ENCODE assay signal across 12 cellular contexts in the genomic region with DNA sequence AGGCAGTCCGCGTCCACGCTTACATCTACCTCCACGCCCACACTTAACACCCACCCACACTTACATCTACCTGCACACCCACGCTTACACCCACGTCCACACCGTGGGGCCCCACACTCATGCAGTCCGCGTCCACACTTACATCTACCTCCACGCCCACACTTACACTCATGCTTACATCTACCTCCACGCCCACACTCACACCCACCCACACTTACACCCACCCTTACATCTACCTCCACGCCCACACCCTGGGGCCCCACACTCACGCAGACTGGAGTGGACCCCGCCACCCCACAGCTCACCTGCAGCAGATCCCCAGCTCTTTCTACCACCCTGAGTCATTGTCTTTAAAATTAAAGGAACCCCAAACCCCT. TPM values are rescaled to one million over a fixed set of nuclear protein-coding genes. Genes with fewer than 3 reads are reported as not detected.
DNase-seq lines count a peak whose midpoint lies in the region; ATAC-seq and TF ChIP-seq lines count a peak whose summit lies in the region.
"Had no signal": no experiment of that assay in that cellular context is flagged by ENCODE, and none has a peak within 500 bp of the region (broad histone marks: within the 10 kb centered on the region; RNA-seq: fewer than 3 reads in every experiment).

No MANE protein-coding gene starts in this region.

- H3K4me1 Mint-ChIP-seq in activated T-helper 1 cell treated with anti-CD3 and anti-CD28 coated beads, Interleukin-12 subunit alpha, Interleukin-12 subunit beta, Interleukin-2, Interleukin-4 antibody, amounts not matched to agents 30 ng/mL and 10 ng/mL and 1 ng/mL, durations not matched to agents 14 hours and 24 hours and 36 hours (ENCODE audit: low read depth), result peaks cover 8% of the 10 kb centered on the region
- no peaks in the 10 kb centered on the region for H3K4me1 Mint-ChIP-seq in CD4-positive, alpha-beta T cell (ENCODE audit: low read depth)
- H3K4me1 Mint-ChIP-seq: CD8-positive, alpha-beta memory T cell; mesothelial cell of epicardium had no signal

- TF ChIP-seq POLR2A in NB4 (IDR thresholded peaks at IDR 0.05; ENCODE audit: extremely low read depth, insufficient read length), result no peak

- no peaks in the 10 kb centered on the region for H3K9me3 ChIP-seq in CD4-positive, alpha-beta T cell (ENCODE audit: control insufficient read depth, low read length)

- H3K36me3 Mint-ChIP-seq in activated T-helper 1 cell treated with anti-CD3 and anti-CD28 coated beads, Interleukin-12 subunit alpha, Interleukin-12 subunit beta, Interleukin-2, Interleukin-4 antibody, amounts not matched to agents 30 ng/mL and 10 ng/mL and 1 ng/mL, durations not matched to agents 14 hours and 24 hours and 36 hours (ENCODE audit: low read depth), result peaks cover 3% of the 10 kb centered on the region
- H3K36me3 Mint-ChIP-seq in CD4-positive, alpha-beta T cell (ENCODE audit: low read depth), result no peaks in the 10 kb centered on the region

- intact Hi-C loops in activated T-helper 1 cell treated with anti-CD3 and anti-CD28 coated beads, Interleukin-12 subunit alpha, Interleukin-12 subunit beta, Interleukin-2, Interleukin-4 antibody, amounts not matched to agents 30 ng/mL and 10 ng/mL and 1 ng/mL, durations not matched to agents 14 hours and 24 hours and 36 hours (cut with micrococcal nuclease), result loop anchor here (2.0 to 10.0 kb wide), 2 partner anchors 24 to 250 kb away; no protein-coding TSS in a partner anchor
- intact Hi-C loops in CD4-positive, alpha-beta T cell (cut with DNase I, micrococcal nuclease), result no loop called here

- H3K4me3 Mint-ChIP-seq in activated T-helper 1 cell treated with anti-CD3 and anti-CD28 coated beads, Interleukin-12 subunit alpha, Interleukin-12 subunit beta, Interleukin-2, Interleukin-4 antibody, amounts not matched to agents 30 ng/mL and 10 ng/mL and 1 ng/mL, durations not matched to agents 14 hours and 24 hours and 36 hours, result peak overlapping the region; percentile 1
- H3K4me3 Mint-ChIP-seq in CD4-positive, alpha-beta T cell, result no peak overlapping the region
- H3K4me3 Mint-ChIP-seq: CD8-positive, alpha-beta memory T cell; mesothelial cell of epicardium had no signal

- POLR2A ChIA-PET in CD4-positive, alpha-beta T cell (lab: Charles Lee), result no interaction called here

- H3K27me3 Mint-ChIP-seq in activated T-helper 1 cell treated with anti-CD3 and anti-CD28 coated beads, Interleukin-12 subunit alpha, Interleukin-12 subunit beta, Interleukin-2, Interleukin-4 antibody, amounts not matched to agents 30 ng/mL and 10 ng/mL and 1 ng/mL, durations not matched to agents 14 hours and 24 hours and 36 hours (ENCODE audit: insufficient read depth), result no peaks in the 10 kb centered on the region
- no peaks in the 10 kb centered on the region for H3K27me3 Mint-ChIP-seq in CD4-positive, alpha-beta T cell

- H3K9me3 Mint-ChIP-seq in activated T-helper 1 cell treated with anti-CD3 and anti-CD28 coated beads, Interleukin-12 subunit alpha, Interleukin-12 subunit beta, Interleukin-2, Interleukin-4 antibody, amounts not matched to agents 30 ng/mL and 10 ng/mL and 1 ng/mL, durations not matched to agents 14 hours and 24 hours and 36 hours, result peaks cover 11% of the 10 kb centered on the region
- H3K9me3 Mint-ChIP-seq in CD4-positive, alpha-beta T cell, result no peaks in the 10 kb centered on the region
- H3K9me3 Mint-ChIP-seq: CD8-positive, alpha-beta memory T cell had no signal

- H3K27me3 ChIP-seq in CD4-positive, alpha-beta T cell (ENCODE audit: control insufficient read depth, insufficient read depth, low read length), result no peaks in the 10 kb centered on the region

- H3K27ac ChIP-seq in CD4-positive, alpha-beta T cell (ENCODE audit: low read depth, low read length), result no peak overlapping the region

- DNase-seq in NB4 (ENCODE audit: low read depth) (peak; percentile 41), left lobe of liver (ENCODE audit: low spot score) (peak; percentile 40), NCI-H2081 (lab: John Stamatoyannopoulos, UW) (no peak)
- DNase-seq in activated T-helper 1 cell treated with anti-CD3 and anti-CD28 coated beads, Interleukin-12 subunit alpha, Interleukin-12 subunit beta, Interleukin-2, Interleukin-4 antibody, amounts not matched to agents 30 ng/mL and 10 ng/mL and 1 ng/mL, durations not matched to agents 14 hours and 24 hours and 36 hours (ENCODE audit: low spot score), result no peak
- peak; percentile 74 for DNase-seq in stimulated activated CD4-positive, alpha-beta T cell treated with anti-CD3 and anti-CD28 coated beads, Interleukin-4, amount 100 ng/mL, for 24 hours
- DNase-seq in CD4-positive, alpha-beta T cell, result no peak
- DNase-seq: activated gamma-delta T cell; CD8-positive, alpha-beta memory T cell; NCI-H1092 treated with DMSO at 0.1 percent for 48 hours had no signal

- peak overlapping the region; percentile 77 for H3K27ac Mint-ChIP-seq in activated T-helper 1 cell treated with anti-CD3 and anti-CD28 coated beads, Interleukin-12 subunit alpha, Interleukin-12 subunit beta, Interleukin-2, Interleukin-4 antibody, amounts not matched to agents 30 ng/mL and 10 ng/mL and 1 ng/mL, durations not matched to agents 14 hours and 24 hours and 36 hours
- no peak overlapping the region for H3K27ac Mint-ChIP-seq in CD4-positive, alpha-beta T cell
- H3K27ac Mint-ChIP-seq: mesothelial cell of epicardium had no signal

- no peak for TF ChIP-seq CTCF in NB4 (IDR thresholded peaks at IDR 0.05; ENCODE audit: low read depth, low read length)
- TF ChIP-seq CTCF in CD4-positive, alpha-beta T cell (IDR thresholded peaks at IDR 0.05), result no peak

- ATAC-seq in left lobe of liver (peak; percentile 30), HG03280 (IDR thresholded peaks at IDR 0.05; ENCODE audit: unreplicated experiment) (no peak), HG03571 (IDR thresholded peaks at IDR 0.05; ENCODE audit: unreplicated experiment) (no peak)
- ATAC-seq in CD4-positive, alpha-beta T cell (ENCODE audit: poor library complexity), result no peak

- CTCF ChIA-PET in CD4-positive, alpha-beta T cell (lab: Charles Lee), result no interaction called here

- no peak overlapping the region for H3K4me3 ChIP-seq in NB4 (ENCODE audit: low read depth, low read length)

RNA-seq across cellular contexts. Expression of gene PWWP2B, which starts 32.4 kb away (rescaled TPM):
- 4.1 and 4.8 TPM in 2 replicates for total RNA-seq in activated T-helper 1 cell treated with anti-CD3 and anti-CD28 coated beads, Interleukin-12 subunit alpha, Interleukin-12 subunit beta, Interleukin-2, Interleukin-4 antibody, amounts not matched to agents 30 ng/mL and 10 ng/mL and 1 ng/mL, durations not matched to agents 14 hours and 24 hours and 36 hours
- total RNA-seq in left lobe of liver, result 5.8 TPM
- total RNA-seq in CD4-positive, alpha-beta T cell, result 10 to 100 TPM; 19.2 to 19.6 TPM

RNA-seq across cellular contexts. Expression of gene LRRC27, which starts 32.6 kb away (rescaled TPM):
- total RNA-seq in activated T-helper 1 cell treated with anti-CD3 and anti-CD28 coated beads, Interleukin-12 subunit alpha, Interleukin-12 subunit beta, Interleukin-2, Interleukin-4 antibody, amounts not matched to agents 30 ng/mL and 10 ng/mL and 1 ng/mL, durations not matched to agents 14 hours and 24 hours and 36 hours, result 1.7 and 3.4 TPM in 2 replicates
- total RNA-seq in left lobe of liver, result 3.4 TPM
- total RNA-seq in CD4-positive, alpha-beta T cell, result 1 to 10 TPM; 2.4 to 2.8 TPM

RNA-seq across cellular contexts. Expression of gene STK32C, which starts 56.8 kb away (rescaled TPM):
- total RNA-seq in activated T-helper 1 cell treated with anti-CD3 and anti-CD28 coated beads, Interleukin-12 subunit alpha, Interleukin-12 subunit beta, Interleukin-2, Interleukin-4 antibody, amounts not matched to agents 30 ng/mL and 10 ng/mL and 1 ng/mL, durations not matched to agents 14 hours and 24 hours and 36 hours, result 14.6 and 15.5 TPM in 2 replicates
- 3.3 TPM for total RNA-seq in left lobe of liver
- total RNA-seq in CD4-positive, alpha-beta T cell, result 1 to 10 TPM; 4.9 to 5.2 TPM

Comparison
In these comparisons a context has a peak if more than half of its experiments do, and no peak if none do; other contexts are left out.
1. DNase-seq: peak in NB4 (single experiment), left lobe of liver (single experiment) and stimulated activated CD4-positive, alpha-beta T cell treated with anti-CD3 and anti-CD28 coated beads, Interleukin-4, amount 100 ng/mL, for 24 hours (single experiment); none in activated T-helper 1 cell treated with anti-CD3 and anti-CD28 coated beads, Interleukin-12 subunit alpha, Interleukin-12 subunit beta, Interleukin-2, Interleukin-4 antibody, amounts not matched to agents 30 ng/mL and 10 ng/mL and 1 ng/mL, durations not matched to agents 14 hours and 24 hours and 36 hours (single experiment), CD4-positive, alpha-beta T cell (0 of 10) and NCI-H2081 (0 of 2).